Comparison of ENCODE assay signal across 1 cellular context in the genomic region with DNA sequence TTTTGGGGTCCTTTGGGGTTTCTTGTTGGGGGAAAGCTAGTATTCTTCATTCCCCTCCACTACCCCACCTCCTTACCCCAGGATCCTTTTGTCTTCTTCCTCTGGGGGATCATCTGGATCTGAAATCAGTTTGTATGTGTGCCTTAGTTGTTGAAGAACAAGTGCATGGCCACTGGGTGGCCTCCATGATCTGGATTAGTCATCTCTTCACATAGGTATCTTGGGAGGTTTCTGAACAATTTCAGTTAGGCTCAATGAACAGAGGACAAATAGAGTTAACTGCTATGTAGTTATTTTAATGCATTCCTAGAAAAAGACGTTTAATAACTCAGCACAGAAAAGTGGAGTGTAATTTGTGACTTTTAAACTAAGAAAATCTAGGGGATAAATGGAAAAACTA.
TF ChIP-seq lines count a peak whose summit lies in the region.

No MANE protein-coding gene starts in this region.

TF ChIP-seq in WTC11, 78 proteins besides CTCF, POLR2A, EP300 and RAD21 (continued from another document):
- TF ChIP-seq SP1 (CRISPR knock-in tag; conservative IDR thresholded peaks at IDR 0.05) (no peak), ZNF671 (CRISPR knock-in tag; IDR thresholded peaks at IDR 0.05) (no peak), USF2 (CRISPR knock-in tag; IDR thresholded peaks at IDR 0.05) (no peak)
- TF ChIP-seq, protein P1, sequence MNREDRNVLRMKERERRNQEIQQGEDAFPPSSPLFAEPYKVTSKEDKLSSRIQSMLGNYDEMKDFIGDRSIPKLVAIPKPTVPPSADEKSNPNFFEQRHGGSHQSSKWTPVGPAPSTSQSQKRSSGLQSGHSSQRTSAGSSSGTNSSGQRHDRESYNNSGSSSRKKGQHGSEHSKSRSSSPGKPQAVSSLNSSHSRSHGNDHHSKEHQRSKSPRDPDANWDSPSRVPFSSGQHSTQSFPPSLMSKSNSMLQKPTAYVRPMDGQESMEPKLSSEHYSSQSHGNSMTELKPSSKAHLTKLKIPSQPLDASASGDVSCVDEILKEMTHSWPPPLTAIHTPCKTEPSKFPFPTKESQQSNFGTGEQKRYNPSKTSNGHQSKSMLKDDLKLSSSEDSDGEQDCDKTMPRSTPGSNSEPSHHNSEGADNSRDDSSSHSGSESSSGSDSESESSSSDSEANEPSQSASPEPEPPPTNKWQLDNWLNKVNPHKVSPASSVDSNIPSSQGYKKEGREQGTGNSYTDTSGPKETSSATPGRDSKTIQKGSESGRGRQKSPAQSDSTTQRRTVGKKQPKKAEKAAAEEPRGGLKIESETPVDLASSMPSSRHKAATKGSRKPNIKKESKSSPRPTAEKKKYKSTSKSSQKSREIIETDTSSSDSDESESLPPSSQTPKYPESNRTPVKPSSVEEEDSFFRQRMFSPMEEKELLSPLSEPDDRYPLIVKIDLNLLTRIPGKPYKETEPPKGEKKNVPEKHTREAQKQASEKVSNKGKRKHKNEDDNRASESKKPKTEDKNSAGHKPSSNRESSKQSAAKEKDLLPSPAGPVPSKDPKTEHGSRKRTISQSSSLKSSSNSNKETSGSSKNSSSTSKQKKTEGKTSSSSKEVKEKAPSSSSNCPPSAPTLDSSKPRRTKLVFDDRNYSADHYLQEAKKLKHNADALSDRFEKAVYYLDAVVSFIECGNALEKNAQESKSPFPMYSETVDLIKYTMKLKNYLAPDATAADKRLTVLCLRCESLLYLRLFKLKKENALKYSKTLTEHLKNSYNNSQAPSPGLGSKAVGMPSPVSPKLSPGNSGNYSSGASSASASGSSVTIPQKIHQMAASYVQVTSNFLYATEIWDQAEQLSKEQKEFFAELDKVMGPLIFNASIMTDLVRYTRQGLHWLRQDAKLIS (CRISPR knock-in tag; IDR thresholded peaks at IDR 0.05; ENCODE audit: borderline replicate concordance) = no peak
